ENCODE assay signal across 1 cellular context in genomic region chr3:49673131-49673714, GRCh38.
TF ChIP-seq lines count a peak whose summit lies in the region.

No MANE protein-coding gene starts in this region.

TF ChIP-seq in HepG2, 621 proteins besides CTCF, POLR2A, EP300 and RAD21 (continued from another document and continues in another):
- TF ChIP-seq NFAT5 (CRISPR knock-in tag; IDR thresholded peaks at IDR 0.05) (0 out of 2 replicates have a peak, but pooled peaks have one; percentile 65), MIER3 (CRISPR knock-in tag; IDR thresholded peaks at IDR 0.05; ENCODE audit: borderline replicate concordance) (peak; percentile 30; the same call in 1 of the 2 replicates), KLF9 (CRISPR knock-in tag; IDR thresholded peaks at IDR 0.05; ENCODE audit: low read depth) (no peak), ZNF883 (CRISPR knock-in tag; IDR thresholded peaks at IDR 0.05; ENCODE audit: not compliant biosample characterization) (peak; percentile 22), SRY (CRISPR knock-in tag; IDR thresholded peaks at IDR 0.05) (no peak), NFKB2 (CRISPR knock-in tag; IDR thresholded peaks at IDR 0.05; ENCODE audit: borderline replicate concordance) (0 out of 2 replicates have a peak, but pooled peaks have one; percentile 38), PPARG (CRISPR knock-in tag; conservative IDR thresholded peaks at IDR 0.05) (no peak), ZNF772 (CRISPR knock-in tag; IDR thresholded peaks at IDR 0.05) (peak; percentile 80; the same call in 1 of the 2 replicates), ZNF740 (CRISPR knock-in tag; IDR thresholded peaks at IDR 0.05) (no peak), NCOA2 (CRISPR knock-in tag; IDR thresholded peaks at IDR 0.05) (0 out of 2 replicates have a peak, but pooled peaks have one; percentile 16), IRF9 (CRISPR knock-in tag; IDR thresholded peaks at IDR 0.05; ENCODE audit: borderline replicate concordance) (0 out of 2 replicates have a peak, but pooled peaks have one; percentile 72), KDM2A (CRISPR knock-in tag; IDR thresholded peaks at IDR 0.05; ENCODE audit: borderline replicate concordance, low read depth) (peak; percentile 49; the same call in 1 of the 2 replicates), ERF (CRISPR knock-in tag; IDR thresholded peaks at IDR 0.05) (0 out of 2 replicates have a peak, but pooled peaks have one; percentile 19), ZBTB10 (CRISPR knock-in tag; IDR thresholded peaks at IDR 0.05; ENCODE audit: borderline replicate concordance) (peak; percentile 51; the same call in 1 of the 2 replicates), ZFP37 (CRISPR knock-in tag; IDR thresholded peaks at IDR 0.05; ENCODE audit: borderline replicate concordance) (no peak), HNRNPH1 (optimal IDR thresholded peaks at IDR 0.05; ENCODE audit: low read depth, low read length) (peak; percentile 19), ZFP41 (CRISPR knock-in tag; IDR thresholded peaks at IDR 0.05; ENCODE audit: borderline replicate concordance) (peak; percentile 68; the same call in 1 of the 2 replicates), ZNF800 (CRISPR knock-in tag; IDR thresholded peaks at IDR 0.05) (no peak), MIXL1 (CRISPR knock-in tag; IDR thresholded peaks at IDR 0.05) (0 out of 2 replicates have a peak, but pooled peaks have one; percentile 27), HMGXB3 (CRISPR knock-in tag; IDR thresholded peaks at IDR 0.05; ENCODE audit: borderline replicate concordance) (peak; percentile 26; the same call in 1 of the 2 replicates), ZNF547 (CRISPR knock-in tag; IDR thresholded peaks at IDR 0.05) (0 out of 2 replicates have a peak, but pooled peaks have one; percentile 37), DBP (CRISPR knock-in tag; IDR thresholded peaks at IDR 0.05; ENCODE audit: not compliant biosample characterization) (peak; percentile 64), ZNF337 (CRISPR knock-in tag; IDR thresholded peaks at IDR 0.05; ENCODE audit: borderline replicate concordance, low read depth) (no peak), TARDBP (CRISPR knock-in tag; IDR thresholded peaks at IDR 0.05) (peak; percentile 55; the same call in 1 of the 2 replicates), ZNF598 (CRISPR knock-in tag; IDR thresholded peaks at IDR 0.05; ENCODE audit: borderline replicate concordance) (0 out of 2 replicates have a peak, but pooled peaks have one; percentile 5), ZNF430 (CRISPR knock-in tag; IDR thresholded peaks at IDR 0.05) (0 out of 2 replicates have a peak, but pooled peaks have one; percentile 13), ZKSCAN8 (CRISPR knock-in tag; IDR thresholded peaks at IDR 0.05; ENCODE audit: borderline replicate concordance) (peak; percentile 1; the same call in 1 of the 2 replicates), ZNF788 (CRISPR knock-in tag; IDR thresholded peaks at IDR 0.05; ENCODE audit: borderline replicate concordance) (0 out of 2 replicates have a peak, but pooled peaks have one; percentile 71), U2AF1 (optimal IDR thresholded peaks at IDR 0.05; ENCODE audit: low read depth, low read length) (peak; percentile 30), YEATS2 (CRISPR knock-in tag; IDR thresholded peaks at IDR 0.05; ENCODE audit: borderline replicate concordance) (0 out of 2 replicates have a peak, but pooled peaks have one; percentile 69), MXD3 (CRISPR knock-in tag; IDR thresholded peaks at IDR 0.05) (peak; percentile 71; the same call in 1 of the 2 replicates), ZNF776 (CRISPR knock-in tag; IDR thresholded peaks at IDR 0.05) (peak; percentile 18; the same call in 1 of the 2 replicates), FOXC1 (CRISPR knock-in tag; IDR thresholded peaks at IDR 0.05; ENCODE audit: borderline replicate concordance) (peak; percentile 63; the same call in 1 of the 2 replicates), HHEX (CRISPR knock-in tag; IDR thresholded peaks at IDR 0.05) (no peak), BCL6 (CRISPR knock-in tag; IDR thresholded peaks at IDR 0.05) (no peak), ZNF552 (CRISPR knock-in tag; IDR thresholded peaks at IDR 0.05; ENCODE audit: borderline replicate concordance) (peak; percentile 74; the same call in 1 of the 2 replicates), CHCHD3 (CRISPR knock-in tag; IDR thresholded peaks at IDR 0.05) (0 out of 2 replicates have a peak, but pooled peaks have one; percentile 6), ZNF253 (CRISPR knock-in tag; IDR thresholded peaks at IDR 0.05; ENCODE audit: borderline replicate concordance) (peak; percentile 57; the same call in 1 of the 2 replicates), NBN (conservative IDR thresholded peaks at IDR 0.05) (no peak), HNRNPL (IDR thresholded peaks at IDR 0.05; ENCODE audit: low read depth, low read length) (peak; percentile 68), IKZF4 (CRISPR knock-in tag; IDR thresholded peaks at IDR 0.05; ENCODE audit: borderline replicate concordance, low read depth, not compliant biosample characterization) (peak; percentile 47), E2F5 (CRISPR knock-in tag; conservative IDR thresholded peaks at IDR 0.05) (no peak), MYC (CRISPR knock-in tag; IDR thresholded peaks at IDR 0.05; ENCODE audit: borderline replicate concordance) (peak; percentile 78), POLR2G (IDR thresholded peaks at IDR 0.05; ENCODE audit: low read depth, low read length) (peak; percentile 58; the same call in 1 of the 2 replicates)
